21 cellular contexts compared by ENCODE assay signal in genomic region chr5:134059758-134060495, GRCh38. TPM values are rescaled to one million over a fixed set of nuclear protein-coding genes. Genes with fewer than 3 reads are reported as not detected.
DNase-seq lines count a peak whose midpoint lies in the region; FAIRE-seq and TF ChIP-seq lines count a peak whose summit lies in the region.
"Had no signal": no experiment of that assay in that cellular context is flagged by ENCODE, and none has a peak within 500 bp of the region (broad histone marks: within the 10 kb centered on the region; RNA-seq: fewer than 3 reads in every experiment).

No MANE protein-coding gene starts in this region.

- TF ChIP-seq POLR2A in adrenal gland (IDR thresholded peaks at IDR 0.05) (no peak), suprapubic skin (IDR thresholded peaks at IDR 0.05) (no peak)

- H4K20me1 ChIP-seq in keratinocyte (ENCODE audit: control insufficient read depth, extremely low read depth, insufficient read depth, low read length): no peaks in the 10 kb centered on the region
- H4K20me1 ChIP-seq: BLaER1 treated with 17β-estradiol and CSF1 and Interleukin-3, amounts not matched to agents 10 nM and 100 nM had no signal

- H3K27me3 Mint-ChIP-seq in activated naive CD4-positive, alpha-beta T cell treated with anti-CD3 and anti-CD28 coated beads, Interleukin-2, amount 50 U/mL, for 24 hours: no peaks in the 10 kb centered on the region

- no peak overlapping the region for H3K9ac ChIP-seq in keratinocyte (ENCODE audit: control insufficient read depth, extremely low read depth, insufficient read depth, low read length)
- H3K9ac ChIP-seq: BLaER1 treated with 17β-estradiol and CSF1 and Interleukin-3, amounts not matched to agents 10 nM and 100 nM; KMS-11 had no signal

- POLR2A ChIA-PET in GM10248 (lab: Yijun Ruan, JAX): no interaction called here

- H3K4me1 ChIP-seq in adrenal gland (replicated peaks in 1 of 2) (peaks cover 9 to 10% of the 10 kb centered on the region in 2 donors), keratinocyte (ENCODE audit: control insufficient read depth, extremely low read depth, insufficient read depth, low read length) (peaks cover 13% of the 10 kb centered on the region), suprapubic skin (peaks cover 24% of the 10 kb centered on the region)
- H3K4me1 ChIP-seq: Peyer's patch had no signal

- FAIRE-seq in keratinocyte (lab: Jason Lieb, UNC): no peak
- FAIRE-seq: A204.1, endometrium had no signal

- TF ChIP-seq EP300 in suprapubic skin (IDR thresholded peaks at IDR 0.05): no peak

- peak overlapping the region in 3 of 5 donors; percentile 66 to 93 (median 75) for H3K27ac ChIP-seq in adrenal gland
- H3K27ac ChIP-seq in keratinocyte (ENCODE audit: control insufficient read depth, insufficient read depth, low read length): peak overlapping the region; percentile 78
- H3K27ac ChIP-seq in suprapubic skin: peak overlapping the region; percentile 70
- H3K27ac ChIP-seq: BLaER1 treated with 17β-estradiol and CSF1 and Interleukin-3, amounts not matched to agents 10 nM and 100 nM; KMS-11 had no signal

- peaks cover 30% of the 10 kb centered on the region for H3K4me1 Mint-ChIP-seq in activated naive CD4-positive, alpha-beta T cell treated with anti-CD3 and anti-CD28 coated beads, Interleukin-2, amount 50 U/mL, for 24 hours
- H3K4me1 Mint-ChIP-seq: immature natural killer cell had no signal

- no peaks in the 10 kb centered on the region for H3K9me1 ChIP-seq in keratinocyte (ENCODE audit: control insufficient read depth, extremely low read depth, insufficient read depth, low read length)

- H3K27ac Mint-ChIP-seq in activated naive CD4-positive, alpha-beta T cell treated with anti-CD3 and anti-CD28 coated beads, Interleukin-2, amount 50 U/mL, for 24 hours: peak overlapping the region; percentile 62
- H3K27ac Mint-ChIP-seq: activated naive CD4-positive, alpha-beta T cell treated with anti-CD3 and anti-CD28 coated beads for 36 hours; immature natural killer cell; T-helper 2 cell treated with Interferon-gamma antibody and Interleukin-4, amounts not matched to agents 5 μg/mL and 100 μg/mL, for 36 hours had no signal

- no peak overlapping the region for H2AFZ ChIP-seq in keratinocyte (ENCODE audit: control insufficient read depth, low read length)

- no peak overlapping the region for H3K4me2 ChIP-seq in keratinocyte (ENCODE audit: control insufficient read depth, extremely low read depth, insufficient read depth, low read depth, low read length)
- H3K4me2 ChIP-seq: KMS-11 had no signal

- no peak for DNase-seq in activated naive CD4-positive, alpha-beta T cell (lab: John Stamatoyannopoulos, UW)
- DNase-seq in adrenal gland (no peak), keratinocyte (ENCODE audit: low read depth, low spot score) (no peak), suprapubic skin (ENCODE audit: low spot score in 2 of 2) (no peak), GM10248 (ENCODE audit: extremely low spot score) (no peak), NCI-H345 (lab: John Stamatoyannopoulos, UW) (no peak), NCI-H1417 (lab: John Stamatoyannopoulos, UW) (no peak)
- DNase-seq: activated CD4-positive, alpha-beta T cell treated with anti-CD3 and anti-CD28 coated beads, Interleukin-2, amount 50 U/mL, for 48 hours; activated naive CD4-positive, alpha-beta T cell treated with anti-CD3 and anti-CD28 coated beads for 36 hours; cortex of kidney; GOT3; immature natural killer cell; left ventricle myocardium superior; NCI-H1048; Peyer's patch had no signal

- TF ChIP-seq CTCF in adrenal gland (IDR thresholded peaks at IDR 0.05): no peak
- no peak for TF ChIP-seq CTCF in keratinocyte (optimal IDR thresholded peaks at IDR 0.05 in 1 of 3, IDR thresholded peaks at IDR 0.05 in 1 of 3, conservative IDR thresholded peaks at IDR 0.05 in 1 of 3; ENCODE audit: extremely low read depth in 1 of 3, insufficient read depth in 2 of 3, low read length in 3 of 3)
- no peak for TF ChIP-seq CTCF in suprapubic skin (IDR thresholded peaks at IDR 0.05)
- no peak for TF ChIP-seq CTCF in GM10248 (IDR thresholded peaks at IDR 0.05; ENCODE audit: control extremely low read depth, extremely low read depth, low read depth, missing control alignments)

- H3K9me3 ChIP-seq in adrenal gland (replicated peaks in 1 of 3) (no peaks in the 10 kb centered on the region), keratinocyte (ENCODE audit: control insufficient read depth, low read depth, low read length) (no peaks in the 10 kb centered on the region), suprapubic skin (no peaks in the 10 kb centered on the region)
- H3K9me3 ChIP-seq: BLaER1 treated with 17β-estradiol and CSF1 and Interleukin-3, amounts not matched to agents 10 nM and 100 nM; Peyer's patch had no signal

- no peaks in the 10 kb centered on the region for H3K79me2 ChIP-seq in keratinocyte (ENCODE audit: control insufficient read depth, insufficient read depth, low read length)

- H3K27me3 ChIP-seq in adrenal gland (no peaks in the 10 kb centered on the region), keratinocyte (ENCODE audit: control insufficient read depth, extremely low read depth, insufficient read depth, low read length) (no peaks in the 10 kb centered on the region), suprapubic skin (no peaks in the 10 kb centered on the region)
- H3K27me3 ChIP-seq: BLaER1 treated with 17β-estradiol and CSF1 and Interleukin-3, amounts not matched to agents 10 nM and 100 nM; Peyer's patch had no signal

- intact Hi-C loops in adrenal gland (cut with DNase I): no loop called here

- dilution Hi-C loops in keratinocyte (cut with MboI; ENCODE audit: extremely low pct_ligation_motif_present, low sequenced_read_pairs): no loop called here

- H3K9me3 Mint-ChIP-seq in activated naive CD4-positive, alpha-beta T cell treated with anti-CD3 and anti-CD28 coated beads, Interleukin-2, amount 50 U/mL, for 24 hours: no peaks in the 10 kb centered on the region
- H3K9me3 Mint-ChIP-seq: activated naive CD4-positive, alpha-beta T cell treated with anti-CD3 and anti-CD28 coated beads for 36 hours; immature natural killer cell; T-helper 2 cell treated with Interferon-gamma antibody and Interleukin-4, amounts not matched to agents 5 μg/mL and 100 μg/mL, for 36 hours had no signal

- no peaks in the 10 kb centered on the region for H3K36me3 ChIP-seq in adrenal gland (replicated peaks in 1 of 2)
- no peaks in the 10 kb centered on the region for H3K36me3 ChIP-seq in keratinocyte (ENCODE audit: control insufficient read depth in 2 of 2, extremely low read depth in 1 of 2, insufficient read depth in 2 of 2, low read length in 2 of 2)
- H3K36me3 ChIP-seq in suprapubic skin: no peaks in the 10 kb centered on the region
- H3K36me3 ChIP-seq: BLaER1 treated with 17β-estradiol and CSF1 and Interleukin-3, amounts not matched to agents 10 nM and 100 nM; Peyer's patch had no signal

- CTCF ChIA-PET in GM10248 (lab: Yijun Ruan, JAX): interaction anchor here (0.8 to 5.0 kb wide), 4 partner anchors 9 to 87 kb away, joined by 3 to 38 read pairs (median 3); no protein-coding TSS in a partner anchor

- WGBS in adrenal gland, 4 donors: 89 to 95% (median 90%) methylated on average over 8 of the region's 8 CpGs
- 67% methylated on average over 6 of the region's 8 CpGs for WGBS in suprapubic skin

- H3K36me3 Mint-ChIP-seq in activated naive CD4-positive, alpha-beta T cell treated with anti-CD3 and anti-CD28 coated beads, Interleukin-2, amount 50 U/mL, for 24 hours: no peaks in the 10 kb centered on the region
- H3K36me3 Mint-ChIP-seq: immature natural killer cell had no signal

- H3K4me3 Mint-ChIP-seq in activated naive CD4-positive, alpha-beta T cell treated with anti-CD3 and anti-CD28 coated beads, Interleukin-2, amount 50 U/mL, for 24 hours: no peak overlapping the region
- H3K4me3 Mint-ChIP-seq: activated naive CD4-positive, alpha-beta T cell treated with anti-CD3 and anti-CD28 coated beads for 36 hours; immature natural killer cell; T-helper 2 cell treated with Interferon-gamma antibody and Interleukin-4, amounts not matched to agents 5 μg/mL and 100 μg/mL, for 36 hours had no signal

- H3K4me3 ChIP-seq in adrenal gland (no peak overlapping the region), keratinocyte (ENCODE audit: control insufficient read depth in 2 of 3, extremely low read depth in 1 of 3, insufficient read depth in 2 of 3, low read depth in 1 of 3, low read length in 3 of 3) (no peak overlapping the region), suprapubic skin (no peak overlapping the region)
- H3K4me3 ChIP-seq: BLaER1 treated with 17β-estradiol and CSF1 and Interleukin-3, amounts not matched to agents 10 nM and 100 nM; Peyer's patch had no signal

RNA-seq across cellular contexts. Expression of gene TCF7, which starts 54.6 kb away (rescaled TPM):
- total RNA-seq in adrenal gland (1 to 10 TPM; 6.2 to 9.6 (median 7.6) TPM), suprapubic skin (1 to 10 TPM; 2.9 to 7.2 (median 4.9) TPM)
- polyA plus RNA-seq in adrenal gland (1 to 10 TPM; 3.9 to 5.4 (median 5.1) TPM), keratinocyte (0.23 to 0.84 TPM (median 0.83 TPM) in 3 replicates)
- 0.44 TPM for polyA plus RNA-seq in keratinocyte (2011; ENCODE audit: low read depth)
- polyA plus RNA-seq in keratinocyte (2011; cell fraction: cytosol; rRNA removed): 0.62 and 0.79 TPM in 2 replicates
- polyA plus RNA-seq in keratinocyte (2011; cell fraction: nucleus; rRNA removed): 0.43 and 0.68 TPM in 2 replicates
- 1.4 and 1.9 TPM in 2 replicates for polyA plus RNA-seq in keratinocyte (2012; ENCODE audit: low replicate concordance)
- 0.79 to 4.0 TPM (median 1.3 TPM) in 3 replicates for polyA minus RNA-seq in keratinocyte
- not detected for polyA minus RNA-seq in keratinocyte (2011; cell fraction: cytosol; rRNA and poly(A)+ RNA removed)
- polyA minus RNA-seq in keratinocyte (2011; cell fraction: nucleus; rRNA and poly(A)+ RNA removed): 0.11 and 0.85 TPM in 2 replicates

RNA-seq across cellular contexts. Expression of gene VDAC1, which starts 55.2 kb away (rescaled TPM):
- total RNA-seq in adrenal gland: 100 to 1,000 TPM; 101 to 237 (median 136) TPM
- 100 to 1,000 TPM in 2 of 3 donors, 10 to 100 TPM in 1; 66.0 to 476 (median 121) TPM for polyA plus RNA-seq in adrenal gland
- polyA plus RNA-seq in keratinocyte: 160 to 305 TPM (median 300 TPM) in 3 replicates
- polyA plus RNA-seq in keratinocyte (2011; ENCODE audit: low read depth): 758 TPM
- 354 and 468 TPM in 2 replicates for polyA plus RNA-seq in keratinocyte (2011; cell fraction: cytosol; rRNA removed)
- 165 and 204 TPM in 2 replicates for polyA plus RNA-seq in keratinocyte (2011; cell fraction: nucleus; rRNA removed)
- polyA plus RNA-seq in keratinocyte (2012; ENCODE audit: low replicate concordance): 242 and 350 TPM in 2 replicates
- polyA minus RNA-seq in keratinocyte: 141 to 265 TPM (median 143 TPM) in 3 replicates
- 178 TPM for polyA minus RNA-seq in keratinocyte (2011; cell fraction: cytosol; rRNA and poly(A)+ RNA removed)
- polyA minus RNA-seq in keratinocyte (2011; cell fraction: nucleus; rRNA and poly(A)+ RNA removed): 44.3 and 78.7 TPM in 2 replicates
- 100 to 1,000 TPM; 106 to 194 (median 162) TPM for total RNA-seq in suprapubic skin
